Comparison of ENCODE assay signal across 1 cellular context in genomic region chr7:116305485-116306408, GRCh38.
TF ChIP-seq lines count a peak whose summit lies in the region.

No MANE protein-coding gene starts in this region.

TF ChIP-seq in liver, 16 proteins besides CTCF, POLR2A, EP300 and RAD21 (continued from another document):
- TF ChIP-seq, protein P1, sequence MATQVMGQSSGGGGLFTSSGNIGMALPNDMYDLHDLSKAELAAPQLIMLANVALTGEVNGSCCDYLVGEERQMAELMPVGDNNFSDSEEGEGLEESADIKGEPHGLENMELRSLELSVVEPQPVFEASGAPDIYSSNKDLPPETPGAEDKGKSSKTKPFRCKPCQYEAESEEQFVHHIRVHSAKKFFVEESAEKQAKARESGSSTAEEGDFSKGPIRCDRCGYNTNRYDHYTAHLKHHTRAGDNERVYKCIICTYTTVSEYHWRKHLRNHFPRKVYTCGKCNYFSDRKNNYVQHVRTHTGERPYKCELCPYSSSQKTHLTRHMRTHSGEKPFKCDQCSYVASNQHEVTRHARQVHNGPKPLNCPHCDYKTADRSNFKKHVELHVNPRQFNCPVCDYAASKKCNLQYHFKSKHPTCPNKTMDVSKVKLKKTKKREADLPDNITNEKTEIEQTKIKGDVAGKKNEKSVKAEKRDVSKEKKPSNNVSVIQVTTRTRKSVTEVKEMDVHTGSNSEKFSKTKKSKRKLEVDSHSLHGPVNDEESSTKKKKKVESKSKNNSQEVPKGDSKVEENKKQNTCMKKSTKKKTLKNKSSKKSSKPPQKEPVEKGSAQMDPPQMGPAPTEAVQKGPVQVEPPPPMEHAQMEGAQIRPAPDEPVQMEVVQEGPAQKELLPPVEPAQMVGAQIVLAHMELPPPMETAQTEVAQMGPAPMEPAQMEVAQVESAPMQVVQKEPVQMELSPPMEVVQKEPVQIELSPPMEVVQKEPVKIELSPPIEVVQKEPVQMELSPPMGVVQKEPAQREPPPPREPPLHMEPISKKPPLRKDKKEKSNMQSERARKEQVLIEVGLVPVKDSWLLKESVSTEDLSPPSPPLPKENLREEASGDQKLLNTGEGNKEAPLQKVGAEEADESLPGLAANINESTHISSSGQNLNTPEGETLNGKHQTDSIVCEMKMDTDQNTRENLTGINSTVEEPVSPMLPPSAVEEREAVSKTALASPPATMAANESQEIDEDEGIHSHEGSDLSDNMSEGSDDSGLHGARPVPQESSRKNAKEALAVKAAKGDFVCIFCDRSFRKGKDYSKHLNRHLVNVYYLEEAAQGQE (IDR thresholded peaks at IDR 0.05), result no peak
- no peak for TF ChIP-seq HNF4G (IDR thresholded peaks at IDR 0.05)
- peak; percentile 44 for TF ChIP-seq FOXA2 (IDR thresholded peaks at IDR 0.05)
- no peak for TF ChIP-seq ATF3 (IDR thresholded peaks at IDR 0.05)
- TF ChIP-seq FOXA1 (IDR thresholded peaks at IDR 0.05), result no peak
